Comparison of ENCODE assay signal across 9 cellular contexts in genomic region chr4:23174179-23174578, GRCh38.
"Had no signal": no experiment of that assay in that cellular context is flagged by ENCODE, and none has a peak within 500 bp of the region (broad histone marks: within the 10 kb centered on the region; RNA-seq: fewer than 3 reads in every experiment).

No MANE protein-coding gene starts in this region.

- H3K4me1 ChIP-seq: HAP-1 had no signal

- ATAC-seq: GM23338, HCT116 had no signal

- H3K9me3 ChIP-seq: HAP-1 had no signal

- H3K4me3 ChIP-seq: GM23248, GM23338, HAP-1 had no signal

- H3K36me3 ChIP-seq: HAP-1 had no signal

- DNase-seq: GM23248, GOT3, H7, H9, HCEC 1CT, HFFc6 had no signal
